Comparison of ENCODE assay signal across 8 cellular contexts in genomic region chr1:159071970-159072582, GRCh38. TPM values are rescaled to one million over a fixed set of nuclear protein-coding genes. Genes with fewer than 3 reads are reported as not detected.
DNase-seq lines count a peak whose midpoint lies in the region; ATAC-seq and TF ChIP-seq lines count a peak whose summit lies in the region.

No MANE protein-coding gene starts in this region.

- DNase-seq in HCEC 1CT, result peak; percentile 68
- DNase-seq in NCI-H774 (lab: John Stamatoyannopoulos, UW), result peak; percentile 18
- peak; percentile 66 for DNase-seq in iPS-NIHi7 (ENCODE audit: extremely low spot score)
- DNase-seq in stimulated activated naive B cell treated with anti-CD40 and anti-IgM and Interleukin-4, amounts not matched to agents 10 μg/mL and 1 μg/mL and 100 μg/mL, for 72 hours, result no peak

- ATAC-seq in stimulated activated naive B cell treated with anti-CD40 and anti-IgM and Interleukin-4, amounts not matched to agents 10 μg/mL and 1 μg/mL and 100 μg/mL, for 72 hours (replicated peaks), result no peak
- ATAC-seq in HG03521 (IDR thresholded peaks at IDR 0.05; ENCODE audit: unreplicated experiment) (no peak), GM18858 (IDR thresholded peaks at IDR 0.05; ENCODE audit: unreplicated experiment) (no peak)

- H3K27ac Mint-ChIP-seq in brain, result no peak overlapping the region
- H3K27ac Mint-ChIP-seq in stimulated activated naive B cell treated with anti-CD40 and anti-IgM and Interleukin-4, amounts not matched to agents 10 μg/mL and 1 μg/mL and 100 μg/mL, for 72 hours, result peak overlapping the region; percentile 86

- no peak overlapping the region for H3K27ac ChIP-seq in C4-2B

- H3K9me3 Mint-ChIP-seq in brain, result no peaks in the 10 kb centered on the region
- no peaks in the 10 kb centered on the region for H3K9me3 Mint-ChIP-seq in stimulated activated naive B cell treated with anti-CD40 and anti-IgM and Interleukin-4, amounts not matched to agents 10 μg/mL and 1 μg/mL and 100 μg/mL, for 72 hours

- H3K4me1 Mint-ChIP-seq in brain, result no peaks in the 10 kb centered on the region
- peaks cover 28 to 47% of the 10 kb centered on the region in 2 donors for H3K4me1 Mint-ChIP-seq in stimulated activated naive B cell treated with anti-CD40 and anti-IgM and Interleukin-4, amounts not matched to agents 10 μg/mL and 1 μg/mL and 100 μg/mL, for 72 hours

- peak; percentile 78 for TF ChIP-seq CTCF in C4-2B (conservative IDR thresholded peaks at IDR 0.05)
- TF ChIP-seq CTCF in brain (conservative IDR thresholded peaks at IDR 0.05), result peak; percentile 67 to 75

- no peaks in the 10 kb centered on the region for H3K36me3 Mint-ChIP-seq in brain
- peaks cover 0 to 4% of the 10 kb centered on the region in 2 donors for H3K36me3 Mint-ChIP-seq in stimulated activated naive B cell treated with anti-CD40 and anti-IgM and Interleukin-4, amounts not matched to agents 10 μg/mL and 1 μg/mL and 100 μg/mL, for 72 hours

- no peak overlapping the region for H3K4me3 Mint-ChIP-seq in brain
- no peak overlapping the region for H3K4me3 Mint-ChIP-seq in stimulated activated naive B cell treated with anti-CD40 and anti-IgM and Interleukin-4, amounts not matched to agents 10 μg/mL and 1 μg/mL and 100 μg/mL, for 72 hours

- H3K27me3 Mint-ChIP-seq in brain, result no peaks in the 10 kb centered on the region
- H3K27me3 Mint-ChIP-seq in stimulated activated naive B cell treated with anti-CD40 and anti-IgM and Interleukin-4, amounts not matched to agents 10 μg/mL and 1 μg/mL and 100 μg/mL, for 72 hours, result no peaks in the 10 kb centered on the region

RNA-seq across cellular contexts. Expression of gene AIM2, which starts 4.5 kb away (rescaled TPM):
- polyA plus RNA-seq in brain (ENCODE audit: insufficient read depth, low read depth, low replicate concordance), result 0.80 TPM
